ENCODE assay signal across 8 cellular contexts in genomic region chr19:57599761-57600383, GRCh38. TPM values are rescaled to one million over a fixed set of nuclear protein-coding genes. Genes with fewer than 3 reads are reported as not detected.
DNase-seq lines count a peak whose midpoint lies in the region; FAIRE-seq lines count a peak whose summit lies in the region.

Gene ZNF530, plus strand, starts transcription at chr19:57599885. Its CDS starts 4,461 bp downstream, at chr19:57604346.

- no peaks in the 10 kb centered on the region for H3K27me3 ChIP-seq in neuron (ENCODE audit: insufficient read depth, low read length)

- peaks cover 12% of the 10 kb centered on the region for H3K36me3 ChIP-seq in neuron (ENCODE audit: insufficient read depth, low read length)

- DNase-seq in EH (ENCODE audit: low read depth) (peak; percentile 93), H4 (ENCODE audit: low spot score) (peak; percentile 91), M059J (ENCODE audit: low read depth) (peak; percentile 93), SIG-M5 treated with dmso at 0.1 percent for 504 hours (lab: John Stamatoyannopoulos, UW; ENCODE audit: unreplicated experiment) (peak; percentile 78), frontal cortex (ENCODE audit: low spot score in 2 of 2) (peak; percentile 87 to 94), stromal cell of bone marrow (ENCODE audit: low read depth) (peak; percentile 91)
- DNase-seq in activated gamma-delta T cell treated with anti-CD3 and anti-CD28 coated beads, Interleukin-2, amount 50 U/mL, for 16 hours (ENCODE audit: low read depth), result peak; percentile 80

- no peak for FAIRE-seq in frontal cortex (lab: Jason Lieb, UNC)

- H3K9me3 ChIP-seq in neuron (ENCODE audit: low read length), result peaks cover 3% of the 10 kb centered on the region

- peak within 1 kb of the TSS; percentile 86 for H2AFZ ChIP-seq in neuron (ENCODE audit: low read depth, low read length)

- peaks cover 16% of the 10 kb centered on the region for H3K4me1 ChIP-seq in neuron (ENCODE audit: insufficient read depth, low read length)

- peak within 1 kb of the TSS; percentile 81 for H3K4me3 ChIP-seq in neuron (ENCODE audit: low read length)

RNA-seq across cellular contexts. Expression of gene ZNF530, which starts in this region (rescaled TPM):
- 9.1 and 11.9 TPM in 2 replicates for total RNA-seq in H4 (2014; rRNA removed; shearing (Covaris generic))
- 7.4 and 17.4 TPM in 2 replicates for total RNA-seq in M059J (2014; rRNA removed; shearing (Covaris generic))
- 3.7 TPM for total RNA-seq in frontal cortex

Comparison
In these comparisons a context has a peak if more than half of its experiments do, and no peak if none do; other contexts are left out.
1. Peak in every context shown above with its lines: DNase-seq and H3K4me3 ChIP-seq.